1 cellular context compared by ENCODE assay signal in genomic region chr16:8660841-8661301, GRCh38.
TF ChIP-seq lines count a peak whose summit lies in the region.

No MANE protein-coding gene starts in this region.

TF ChIP-seq in HepG2, 621 proteins besides CTCF, POLR2A, EP300 and RAD21 (continued from another document):
- TF ChIP-seq XRCC5 (optimal IDR thresholded peaks at IDR 0.05; ENCODE audit: low read length) (peak; percentile 87), ZNF138 (CRISPR knock-in tag; IDR thresholded peaks at IDR 0.05; ENCODE audit: low read depth) (no peak), ZNF589 (CRISPR knock-in tag; conservative IDR thresholded peaks at IDR 0.05) (no peak), ZNF747 (CRISPR knock-in tag; IDR thresholded peaks at IDR 0.05; ENCODE audit: borderline replicate concordance) (no peak), RFXAP (CRISPR knock-in tag; IDR thresholded peaks at IDR 0.05; ENCODE audit: borderline replicate concordance) (no peak), ZNF788 (CRISPR knock-in tag; IDR thresholded peaks at IDR 0.05; ENCODE audit: borderline replicate concordance) (peak; percentile 40; the same call in 1 of the 2 replicates), ZMYM4 (CRISPR knock-in tag; IDR thresholded peaks at IDR 0.05) (0 out of 2 replicates have a peak, but pooled peaks have one; percentile 19)
TF ChIP-seq in HepG2: peak in this region for 82.
